ENCODE assay signal across 27 cellular contexts in the genomic region with DNA sequence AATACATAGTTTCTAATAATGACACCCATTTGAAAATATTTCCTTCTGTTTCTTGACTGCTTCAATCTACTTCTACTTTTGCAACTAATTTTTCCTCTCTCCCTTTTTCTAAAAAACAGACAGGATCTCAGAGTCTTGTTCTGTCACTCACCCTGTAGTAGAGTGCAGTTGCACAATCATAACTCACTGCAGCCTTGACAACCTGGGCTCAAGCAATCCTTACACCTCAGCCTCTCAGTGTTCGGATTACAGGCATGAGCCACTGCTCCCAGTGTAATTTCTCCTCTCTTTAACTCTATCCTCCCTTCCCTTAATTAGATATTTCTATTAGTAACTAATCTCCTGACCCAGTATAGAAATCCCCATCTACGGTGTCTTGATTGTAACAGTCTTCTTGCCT. TPM values are rescaled to one million over a fixed set of nuclear protein-coding genes. Genes with fewer than 3 reads are reported as not detected.
"Had no signal": no experiment of that assay in that cellular context is flagged by ENCODE, and none has a peak within 500 bp of the region (broad histone marks: within the 10 kb centered on the region; RNA-seq: fewer than 3 reads in every experiment).

No MANE protein-coding gene starts in this region.

- H3K4me3 ChIP-seq: left lung, lower lobe of right lung, pancreas, prostate gland, smooth muscle cell, stomach, testis, thyroid gland, transverse colon, upper lobe of left lung had no signal

- H3K27ac ChIP-seq: left lung, lower lobe of right lung, pancreas, prostate gland, stomach, testis, thyroid gland, transverse colon, upper lobe of left lung had no signal

- DNase-seq: hippocampal formation; kidney; left colon; left lung; lower lobe of right lung; mammary epithelial cell; mesenchymal stem cell; naive thymus-derived CD8-positive, alpha-beta T cell; nucleus accumbens; pancreas; posterior cingulate gyrus; retina; right cardiac atrium; stimulated activated CD4-positive, alpha-beta T cell treated with anti-CD3 and anti-CD28 coated beads, Interleukin-2, amount 100 ng/mL, for 24 hours; stimulated activated CD4-positive, alpha-beta T cell treated with anti-CD3 and anti-CD28 coated beads, Interleukin-4, amount 100 ng/mL, for 1 hour; stimulated activated naive B cell treated with anti-CD40 and anti-IgM and Interleukin-4, amounts not matched to agents 10 μg/mL and 1 μg/mL and 100 μg/mL, for 72 hours; stimulated activated naive CD8-positive, alpha-beta T cell treated with anti-CD3 and anti-CD28 coated beads, Interleukin-15, Interleukin-2, amounts not matched to agents 100 U/mL and 50 U/mL, for 24 hours; stomach; testis; thyroid gland; transverse colon; upper lobe of left lung had no signal

- H3K9me3 ChIP-seq: pancreas, prostate gland, stomach, testis, thyroid gland, transverse colon, upper lobe of left lung had no signal

- H3K36me3 ChIP-seq: prostate gland had no signal

- H3K4me1 ChIP-seq: left lung, lower lobe of right lung, pancreas, prostate gland, stomach, testis, thyroid gland, transverse colon, upper lobe of left lung had no signal

- H3K27me3 ChIP-seq: left lung, pancreas, stomach, testis, thyroid gland, transverse colon, upper lobe of left lung had no signal

- FAIRE-seq: islet of Langerhans, kidney, pancreas, urothelium cell line had no signal

- ATAC-seq: left colon; left lung; lower lobe of right lung; naive thymus-derived CD8-positive, alpha-beta T cell; pancreas; right cardiac atrium; stimulated activated naive B cell treated with anti-CD40 and anti-IgM and Interleukin-4, amounts not matched to agents 10 μg/mL and 1 μg/mL and 100 μg/mL, for 72 hours; stimulated activated naive CD8-positive, alpha-beta T cell treated with anti-CD3 and anti-CD28 coated beads, Interleukin-15, Interleukin-2, amounts not matched to agents 100 U/mL and 50 U/mL, for 24 hours had no signal

- H3K4me2 ChIP-seq: smooth muscle cell had no signal

RNA-seq across cellular contexts. Expression of a gene that starts 56.2 kb away (rescaled TPM):
- total RNA-seq: kidney, lower lobe of right lung, right cardiac atrium, thyroid gland had no signal
- polyA plus RNA-seq: liver; naive thymus-derived CD8-positive, alpha-beta T cell had no signal
